ENCODE assay signal across 11 cellular contexts in genomic region chr5:96780626-96781025, GRCh38. TPM values are rescaled to one million over a fixed set of nuclear protein-coding genes. Genes with fewer than 3 reads are reported as not detected.
A peak's percentile ranks its signal among the peaks of the same experiment; 100 is the strongest.
DNase-seq lines count a peak whose midpoint lies in the region; ATAC-seq, FAIRE-seq and TF ChIP-seq lines count a peak whose summit lies in the region.
"Had no signal": no experiment of that assay in that cellular context is flagged by ENCODE, and none has a peak within 500 bp of the region (broad histone marks: within the 10 kb centered on the region; RNA-seq: fewer than 3 reads in every experiment).

No MANE protein-coding gene starts in this region.

- peak overlapping the region; percentile 3 for H3K27ac Mint-ChIP-seq in activated CD8-positive, alpha-beta memory T cell treated with anti-CD3 and anti-CD28 coated beads, Interleukin-2, amount 10 ng/mL, durations not matched to agents 7 days and 5 days
- peak overlapping the region; percentile 6 for H3K27ac Mint-ChIP-seq in activated T-helper 17 cell treated with anti-CD3 and anti-CD28 coated beads, Interleukin-2, amount 50 U/mL, for 72 hours
- no peak overlapping the region for H3K27ac Mint-ChIP-seq in activated T-helper 1 cell treated with anti-CD3 and anti-CD28 coated beads, Interleukin-12 subunit alpha, Interleukin-12 subunit beta, Interleukin-2, Interleukin-4 antibody, amounts not matched to agents 30 ng/mL and 10 ng/mL and 1 ng/mL, durations not matched to agents 14 hours and 24 hours and 36 hours

- DNase-seq in activated CD8-positive, alpha-beta memory T cell treated with anti-CD3 and anti-CD28 coated beads, Interleukin-2, amount 10 ng/mL, durations not matched to agents 7 days and 5 days, result no peak
- DNase-seq in activated CD8-positive, alpha-beta memory T cell treated with anti-CD3 and anti-CD28 coated beads, Interleukin-2, amount 50 U/mL, for 48 hours, result no peak
- DNase-seq in keratinocyte (ENCODE audit: low read depth, low spot score) (no peak), SHP77 (lab: John Stamatoyannopoulos, UW) (no peak), GM12892 (ENCODE audit: insufficient read length) (no peak)
- DNase-seq in activated T-helper 1 cell treated with anti-CD3 and anti-CD28 coated beads, Interleukin-12 subunit alpha, Interleukin-12 subunit beta, Interleukin-2, Interleukin-4 antibody, amounts not matched to agents 30 ng/mL and 10 ng/mL and 1 ng/mL, durations not matched to agents 14 hours and 24 hours and 36 hours (ENCODE audit: low spot score), result no peak
- DNase-seq: anterior cingulate cortex; stimulated activated CD4-positive, alpha-beta T cell treated with anti-CD3 and anti-CD28 coated beads, Interleukin-2, amount 100 ng/mL, for 24 hours; upper lobe of right lung had no signal

- peaks cover 82% of the 10 kb centered on the region for H3K36me3 Mint-ChIP-seq in activated CD8-positive, alpha-beta memory T cell treated with anti-CD3 and anti-CD28 coated beads, Interleukin-2, amount 10 ng/mL, durations not matched to agents 7 days and 5 days
- peaks cover 100% of the 10 kb centered on the region for H3K36me3 Mint-ChIP-seq in activated T-helper 17 cell treated with anti-CD3 and anti-CD28 coated beads, Interleukin-2, amount 50 U/mL, for 72 hours (ENCODE audit: low read depth)
- H3K36me3 Mint-ChIP-seq in activated T-helper 1 cell treated with anti-CD3 and anti-CD28 coated beads, Interleukin-12 subunit alpha, Interleukin-12 subunit beta, Interleukin-2, Interleukin-4 antibody, amounts not matched to agents 30 ng/mL and 10 ng/mL and 1 ng/mL, durations not matched to agents 14 hours and 24 hours and 36 hours (ENCODE audit: low read depth), result peaks cover 74% of the 10 kb centered on the region

- H3K27ac ChIP-seq in keratinocyte (ENCODE audit: control insufficient read depth, insufficient read depth, low read length), result peak overlapping the region; percentile 75
- peak overlapping the region; percentile 82 for H3K27ac ChIP-seq in subcutaneous abdominal adipose tissue (ENCODE audit: low read depth, low read length)
- H3K27ac ChIP-seq: upper lobe of right lung had no signal

- H3K4me2 ChIP-seq in keratinocyte (ENCODE audit: control insufficient read depth, extremely low read depth, insufficient read depth, low read depth, low read length), result peak overlapping the region; percentile 64

- H3K9ac ChIP-seq in keratinocyte (ENCODE audit: control insufficient read depth, extremely low read depth, insufficient read depth, low read length) (peak overlapping the region; percentile 12), subcutaneous abdominal adipose tissue (ENCODE audit: low read length in 5 of 5) (peak overlapping the region in 1 of 5 donors; percentile 8)

- H3K79me2 ChIP-seq in keratinocyte (ENCODE audit: control insufficient read depth, insufficient read depth, low read length), result no peaks in the 10 kb centered on the region

- intact Hi-C loops in activated T-helper 1 cell treated with anti-CD3 and anti-CD28 coated beads, Interleukin-12 subunit alpha, Interleukin-12 subunit beta, Interleukin-2, Interleukin-4 antibody, amounts not matched to agents 30 ng/mL and 10 ng/mL and 1 ng/mL, durations not matched to agents 14 hours and 24 hours and 36 hours (cut with micrococcal nuclease), result no loop called here

- no peak overlapping the region for H3K4me3 ChIP-seq in keratinocyte (ENCODE audit: control insufficient read depth in 2 of 3, extremely low read depth in 1 of 3, insufficient read depth in 2 of 3, low read depth in 1 of 3, low read length in 3 of 3)
- H3K4me3 ChIP-seq in subcutaneous abdominal adipose tissue (ENCODE audit: low read depth in 1 of 5, low read length in 5 of 5), result no peak overlapping the region
- H3K4me3 ChIP-seq: upper lobe of right lung had no signal

- H3K27me3 ChIP-seq in keratinocyte (ENCODE audit: control insufficient read depth, extremely low read depth, insufficient read depth, low read length), result no peaks in the 10 kb centered on the region
- no peaks in the 10 kb centered on the region for H3K27me3 ChIP-seq in subcutaneous abdominal adipose tissue (ENCODE audit: control insufficient read depth in 5 of 5, insufficient read depth in 4 of 5, low read length in 5 of 5)
- H3K27me3 ChIP-seq: upper lobe of right lung had no signal

- H4K20me1 ChIP-seq in keratinocyte (ENCODE audit: control insufficient read depth, extremely low read depth, insufficient read depth, low read length), result no peaks in the 10 kb centered on the region

- H3K4me3 Mint-ChIP-seq in activated CD8-positive, alpha-beta memory T cell treated with anti-CD3 and anti-CD28 coated beads, Interleukin-2, amount 10 ng/mL, durations not matched to agents 7 days and 5 days, result no peak overlapping the region
- H3K4me3 Mint-ChIP-seq in activated T-helper 17 cell treated with anti-CD3 and anti-CD28 coated beads, Interleukin-2, amount 50 U/mL, for 72 hours, result no peak overlapping the region
- H3K4me3 Mint-ChIP-seq in activated T-helper 1 cell treated with anti-CD3 and anti-CD28 coated beads, Interleukin-12 subunit alpha, Interleukin-12 subunit beta, Interleukin-2, Interleukin-4 antibody, amounts not matched to agents 30 ng/mL and 10 ng/mL and 1 ng/mL, durations not matched to agents 14 hours and 24 hours and 36 hours, result no peak overlapping the region

- H3K9me3 ChIP-seq in keratinocyte (ENCODE audit: control insufficient read depth, low read depth, low read length), result no peaks in the 10 kb centered on the region
- H3K9me3 ChIP-seq in subcutaneous abdominal adipose tissue (ENCODE audit: control insufficient read depth in 5 of 5, low read length in 5 of 5), result no peaks in the 10 kb centered on the region
- H3K9me3 ChIP-seq: upper lobe of right lung had no signal

- H3K36me3 ChIP-seq in keratinocyte (ENCODE audit: control insufficient read depth in 2 of 2, extremely low read depth in 1 of 2, insufficient read depth in 2 of 2, low read length in 2 of 2) (peaks cover 11 to 16% of the 10 kb centered on the region in 2 experiments), subcutaneous abdominal adipose tissue (ENCODE audit: control insufficient read depth in 5 of 5, insufficient read depth in 5 of 5, low read length in 5 of 5) (peaks cover 44 to 81% (median 64%) of the 10 kb centered on the region in 5 donors)

- ATAC-seq in activated CD8-positive, alpha-beta memory T cell treated with anti-CD3 and anti-CD28 coated beads, Interleukin-2, amount 10 ng/mL, durations not matched to agents 7 days and 5 days, result no peak
- no peak for ATAC-seq in activated T-helper 17 cell treated with anti-CD3 and anti-CD28 coated beads, Interleukin-2, amount 50 U/mL, for 72 hours (replicated peaks)
- ATAC-seq: upper lobe of right lung had no signal

- no peaks in the 10 kb centered on the region for H3K9me1 ChIP-seq in keratinocyte (ENCODE audit: control insufficient read depth, extremely low read depth, insufficient read depth, low read length)

- H3K27me3 Mint-ChIP-seq in activated CD8-positive, alpha-beta memory T cell treated with anti-CD3 and anti-CD28 coated beads, Interleukin-2, amount 10 ng/mL, durations not matched to agents 7 days and 5 days, result no peaks in the 10 kb centered on the region
- H3K27me3 Mint-ChIP-seq in activated T-helper 17 cell treated with anti-CD3 and anti-CD28 coated beads, Interleukin-2, amount 50 U/mL, for 72 hours, result no peaks in the 10 kb centered on the region
- H3K27me3 Mint-ChIP-seq in activated T-helper 1 cell treated with anti-CD3 and anti-CD28 coated beads, Interleukin-12 subunit alpha, Interleukin-12 subunit beta, Interleukin-2, Interleukin-4 antibody, amounts not matched to agents 30 ng/mL and 10 ng/mL and 1 ng/mL, durations not matched to agents 14 hours and 24 hours and 36 hours (ENCODE audit: insufficient read depth), result no peaks in the 10 kb centered on the region

- TF ChIP-seq CTCF in keratinocyte (optimal IDR thresholded peaks at IDR 0.05 in 1 of 3, IDR thresholded peaks at IDR 0.05 in 1 of 3, conservative IDR thresholded peaks at IDR 0.05 in 1 of 3; ENCODE audit: extremely low read depth in 1 of 3, insufficient read depth in 2 of 3, low read length in 3 of 3), result no peak

- H2AFZ ChIP-seq in keratinocyte (ENCODE audit: control insufficient read depth, low read length), result no peak overlapping the region

- dilution Hi-C loops in keratinocyte (cut with MboI; ENCODE audit: extremely low pct_ligation_motif_present, low sequenced_read_pairs), result no loop called here

- TF ChIP-seq POLR2A in GM12892 (IDR thresholded peaks at IDR 0.05; ENCODE audit: low read depth, low read length), result no peak

- CTCF ChIA-PET in activated CD8-positive, alpha-beta memory T cell treated with anti-CD3 and anti-CD28 coated beads, Interleukin-2, amount 10 ng/mL, durations not matched to agents 7 days and 5 days (lab: Charles Lee), result interaction anchor here (1.6 kb wide), 1 partner anchor 119 kb away, joined by 4 read pairs; no protein-coding TSS in a partner anchor

- H3K9me3 Mint-ChIP-seq in activated CD8-positive, alpha-beta memory T cell treated with anti-CD3 and anti-CD28 coated beads, Interleukin-2, amount 10 ng/mL, durations not matched to agents 7 days and 5 days (ENCODE audit: low read depth), result no peaks in the 10 kb centered on the region
- H3K9me3 Mint-ChIP-seq in activated T-helper 17 cell treated with anti-CD3 and anti-CD28 coated beads, Interleukin-2, amount 50 U/mL, for 72 hours, result no peaks in the 10 kb centered on the region
- H3K9me3 Mint-ChIP-seq in activated T-helper 1 cell treated with anti-CD3 and anti-CD28 coated beads, Interleukin-12 subunit alpha, Interleukin-12 subunit beta, Interleukin-2, Interleukin-4 antibody, amounts not matched to agents 30 ng/mL and 10 ng/mL and 1 ng/mL, durations not matched to agents 14 hours and 24 hours and 36 hours, result no peaks in the 10 kb centered on the region

- H3K4me1 ChIP-seq in keratinocyte (ENCODE audit: control insufficient read depth, extremely low read depth, insufficient read depth, low read length), result peaks cover 33% of the 10 kb centered on the region
- peaks cover 5 to 25% (median 20%) of the 10 kb centered on the region in 5 donors for H3K4me1 ChIP-seq in subcutaneous abdominal adipose tissue (ENCODE audit: control insufficient read depth in 5 of 5, insufficient read depth in 5 of 5, low read length in 5 of 5)
- H3K4me1 ChIP-seq: upper lobe of right lung had no signal

- no peaks in the 10 kb centered on the region for H3K4me1 Mint-ChIP-seq in activated CD8-positive, alpha-beta memory T cell treated with anti-CD3 and anti-CD28 coated beads, Interleukin-2, amount 10 ng/mL, durations not matched to agents 7 days and 5 days
- no peaks in the 10 kb centered on the region for H3K4me1 Mint-ChIP-seq in activated T-helper 17 cell treated with anti-CD3 and anti-CD28 coated beads, Interleukin-2, amount 50 U/mL, for 72 hours
- no peaks in the 10 kb centered on the region for H3K4me1 Mint-ChIP-seq in activated T-helper 1 cell treated with anti-CD3 and anti-CD28 coated beads, Interleukin-12 subunit alpha, Interleukin-12 subunit beta, Interleukin-2, Interleukin-4 antibody, amounts not matched to agents 30 ng/mL and 10 ng/mL and 1 ng/mL, durations not matched to agents 14 hours and 24 hours and 36 hours (ENCODE audit: low read depth)

- FAIRE-seq in keratinocyte (lab: Jason Lieb, UNC) (peak; percentile 82), GM12892 (lab: Jason Lieb, UNC) (no peak)

RNA-seq across cellular contexts. Expression of gene ERAP1, which starts 27.1 kb away (rescaled TPM):
- total RNA-seq in activated CD8-positive, alpha-beta memory T cell treated with anti-CD3 and anti-CD28 coated beads, Interleukin-2, amount 10 ng/mL, durations not matched to agents 7 days and 5 days, result 100 to 1,000 TPM; 109 to 119 TPM
- total RNA-seq in activated T-helper 17 cell treated with anti-CD3 and anti-CD28 coated beads, Interleukin-2, amount 50 U/mL, for 72 hours, result 100 to 1,000 TPM in 1 of 2 donors, 10 to 100 TPM in 1; 65.5 to 104 TPM
- 29.7 to 56.2 TPM (median 34.9 TPM) in 3 replicates for polyA plus RNA-seq in keratinocyte
- 6.2 TPM for polyA plus RNA-seq in keratinocyte (2011; ENCODE audit: low read depth)
- polyA plus RNA-seq in keratinocyte (2011; cell fraction: cytosol; rRNA removed), result 15.2 and 20.2 TPM in 2 replicates
- 46.4 and 48.0 TPM in 2 replicates for polyA plus RNA-seq in keratinocyte (2011; cell fraction: nucleus; rRNA removed)
- polyA plus RNA-seq in keratinocyte (2012; ENCODE audit: low replicate concordance), result 5.8 and 32.4 TPM in 2 replicates
- polyA minus RNA-seq in keratinocyte, result 42.8 to 97.6 TPM (median 66.8 TPM) in 3 replicates
- polyA minus RNA-seq in keratinocyte (2011; cell fraction: cytosol; rRNA and poly(A)+ RNA removed), result 15.5 TPM
- polyA minus RNA-seq in keratinocyte (2011; cell fraction: nucleus; rRNA and poly(A)+ RNA removed), result 24.8 and 55.7 TPM in 2 replicates
- total RNA-seq in activated T-helper 1 cell treated with anti-CD3 and anti-CD28 coated beads, Interleukin-12 subunit alpha, Interleukin-12 subunit beta, Interleukin-2, Interleukin-4 antibody, amounts not matched to agents 30 ng/mL and 10 ng/mL and 1 ng/mL, durations not matched to agents 14 hours and 24 hours and 36 hours, result 92.2 and 94.5 TPM in 2 replicates
- polyA plus RNA-seq in GM12892 (2012; ENCODE audit: missing spikeins), result 51.5 TPM
